ENCODE assay signal across 1 cellular context in genomic region chr5:169754737-169755136, GRCh38.
TF ChIP-seq lines count a peak whose summit lies in the region.

No MANE protein-coding gene starts in this region.

TF ChIP-seq in HEK293, 187 proteins besides CTCF, POLR2A, EP300 and RAD21 (continued from another document):
- TF ChIP-seq ZNF426 (tag by site-specific recombination; IDR thresholded peaks at IDR 0.05) (peak; percentile 51), ZNF211 (tag by site-specific recombination; IDR thresholded peaks at IDR 0.05; ENCODE audit: low read depth) (no peak), ZNF518A (tag by site-specific recombination; conservative IDR thresholded peaks at IDR 0.05; ENCODE audit: low read depth) (0 out of 2 replicates have a peak, but pooled peaks have one; percentile 42), ZNF366 (tag by site-specific recombination; conservative IDR thresholded peaks at IDR 0.05) (no peak), ZNF623 (tag by site-specific recombination; IDR thresholded peaks at IDR 0.05) (0 out of 2 replicates have a peak, but pooled peaks have one; percentile 26), ZNF394 (tag by site-specific recombination; IDR thresholded peaks at IDR 0.05; ENCODE audit: borderline replicate concordance) (peak; percentile 63; the same call in 1 of the 2 replicates)
